In genomic region chr14:58395565-58395814, GRCh38 we compare ENCODE assay signal across 8 cellular contexts. TPM values are rescaled to one million over a fixed set of nuclear protein-coding genes. Genes with fewer than 3 reads are reported as not detected.
DNase-seq lines count a peak whose midpoint lies in the region; ATAC-seq and TF ChIP-seq lines count a peak whose summit lies in the region.

No MANE protein-coding gene starts in this region.

- no peak for TF ChIP-seq CTCF in right atrium auricular region (IDR thresholded peaks at IDR 0.05)
- TF ChIP-seq CTCF in mammary epithelial cell (conservative IDR thresholded peaks at IDR 0.05 in 1 of 2, IDR thresholded peaks at IDR 0.05 in 1 of 2; ENCODE audit: extremely low read depth in 1 of 2, insufficient read depth in 1 of 2, low read depth in 1 of 2, low read length in 2 of 2): no peak
- TF ChIP-seq CTCF in mucosa of descending colon (IDR thresholded peaks at IDR 0.05): no peak

- BruUV-seq in mammary epithelial cell (replicated peaks; lab: Mats Ljungman, UMichigan): no TSS peak

- no peaks in the 10 kb centered on the region for H3K36me3 ChIP-seq in right atrium auricular region
- no peaks in the 10 kb centered on the region for H3K36me3 ChIP-seq in mammary epithelial cell (ENCODE audit: insufficient read depth, low read length)
- no peaks in the 10 kb centered on the region for H3K36me3 ChIP-seq in mucosa of descending colon (ENCODE audit: low read depth)
- no peaks in the 10 kb centered on the region for H3K36me3 ChIP-seq in aorta (ENCODE audit: control insufficient read depth in 1 of 2, insufficient read depth in 2 of 2, low read length in 1 of 2)

- H3K4me1 ChIP-seq in right atrium auricular region (peaks cover 0 to 10% of the 10 kb centered on the region in 2 donors), mammary epithelial cell (ENCODE audit: insufficient read depth, low read length) (peaks cover 10% of the 10 kb centered on the region), mucosa of descending colon (ENCODE audit: low read depth) (peaks cover 4% of the 10 kb centered on the region), aorta (ENCODE audit: control insufficient read depth in 1 of 2, insufficient read depth in 2 of 2, low read length in 2 of 2) (no peaks in the 10 kb centered on the region)

- peak overlapping the region; percentile 98 for H2AFZ ChIP-seq in mammary epithelial cell (ENCODE audit: low read depth, low read length)

- no peak for DNase-seq in right atrium auricular region (ENCODE audit: low spot score)
- no peak for DNase-seq in left ventricle myocardium superior
- DNase-seq in mammary epithelial cell: no peak
- no peak for DNase-seq in mucosa of descending colon
- DNase-seq in aorta: no peak
- no peak for DNase-seq in HuH-7 (ENCODE audit: low spot score)
- no peak for DNase-seq in superior temporal gyrus (ENCODE audit: extremely low spot score)

- CTCF ChIA-PET in mammary epithelial cell (lab: Charles Lee; ENCODE audit: low non-redundant PET): no interaction called here

- H4K20me1 ChIP-seq in mammary epithelial cell (ENCODE audit: insufficient read depth, low read length): no peaks in the 10 kb centered on the region

- no peaks in the 10 kb centered on the region for H3K79me2 ChIP-seq in mammary epithelial cell (ENCODE audit: insufficient read depth, low read length)

- H3K4me2 ChIP-seq in mammary epithelial cell (ENCODE audit: insufficient read depth, low read depth, low read length): peak overlapping the region; percentile 97

- H3K9ac ChIP-seq in mammary epithelial cell (ENCODE audit: insufficient read depth, low read length): no peak overlapping the region

- dilution Hi-C loops in mammary epithelial cell (cut with HindIII; ENCODE audit: low sequenced_read_pairs): no loop called here

- H3K27me3 ChIP-seq in right atrium auricular region (no peaks in the 10 kb centered on the region), mammary epithelial cell (ENCODE audit: insufficient read depth, low read length) (no peaks in the 10 kb centered on the region), aorta (ENCODE audit: control insufficient read depth in 1 of 2, insufficient read depth in 2 of 2, low read length in 1 of 2) (no peaks in the 10 kb centered on the region)

- H3K9me3 ChIP-seq in right atrium auricular region (no peaks in the 10 kb centered on the region), mammary epithelial cell (replicated peaks; ENCODE audit: insufficient read depth, low read length) (no peaks in the 10 kb centered on the region), mucosa of descending colon (no peaks in the 10 kb centered on the region), aorta (ENCODE audit: control insufficient read depth, low read length) (no peaks in the 10 kb centered on the region)

- in situ Hi-C loops in mammary epithelial cell (cut with MboI; ENCODE audit: low sequenced_read_pairs in 2 of 2): no loop called here

- ATAC-seq in left ventricle myocardium superior (no peak), mucosa of descending colon (no peak), aorta (ENCODE audit: low FRiP score) (no peak), GM19324 (IDR thresholded peaks at IDR 0.05; ENCODE audit: low FRiP score, unreplicated experiment) (no peak)

- H3K27ac ChIP-seq in right atrium auricular region (peak overlapping the region in 1 of 2 donors; percentile 41), mammary epithelial cell (ENCODE audit: insufficient read depth, low read depth, low read length) (no peak overlapping the region), aorta (ENCODE audit: low read depth in 1 of 2, low read length in 2 of 2) (no peak overlapping the region)

- 47% methylated on average over 3 of the region's 10 CpGs for WGBS in mammary epithelial cell (ENCODE audit: low coverage, missing lambda C conversion rate)
- 13 to 14% methylated on average over 10 of the region's 10 CpGs for WGBS in aorta, 2 donors

- H3K4me3 ChIP-seq in right atrium auricular region (peak overlapping the region; percentile 41 to 58), mammary epithelial cell (replicated peaks in 1 of 3; ENCODE audit: insufficient read depth in 1 of 3, low read depth in 2 of 3, low read length in 3 of 3) (peak overlapping the region in 2 of 3 experiments; percentile 3 to 61), mucosa of descending colon (peak overlapping the region; percentile 4), aorta (ENCODE audit: low read length in 2 of 2) (peak overlapping the region; percentile 29 to 48)

- intact Hi-C loops in left ventricle myocardium superior (cut with micrococcal nuclease) (no loop called here), mammary epithelial cell (cut with micrococcal nuclease) (no loop called here), mucosa of descending colon (cut with DNase I, micrococcal nuclease) (no loop called here), aorta (cut with DNase I) (loop anchor here in 1 of 2 donors (10.0 kb wide), 1 partner anchor 271 kb away; no protein-coding TSS in a partner anchor)

RNA-seq across cellular contexts. Expression of gene TOMM20L, which starts 0.2 kb away (rescaled TPM):
- total RNA-seq in right atrium auricular region (not detected), left ventricle myocardium superior (not detected), mammary epithelial cell (not detected), mucosa of descending colon (1 to 10 TPM in 1 of 3 donors, not detected in 2; 1.0 TPM), aorta (not detected)
- polyA plus RNA-seq in mammary epithelial cell (not detected), aorta (not detected)
- not detected for polyA minus RNA-seq in mammary epithelial cell

RNA-seq across cellular contexts. Expression of gene TIMM9, which starts 31.8 kb away (rescaled TPM):
- total RNA-seq in right atrium auricular region (10 to 100 TPM; 35.4 to 84.5 TPM), left ventricle myocardium superior (29.9 TPM), mammary epithelial cell (10 to 100 TPM; 39.5 to 50.8 TPM), mucosa of descending colon (10 to 100 TPM; 18.5 to 35.6 (median 22.2) TPM), aorta (10 to 100 TPM; 24.8 to 25.7 TPM)
- polyA plus RNA-seq in mammary epithelial cell (47.7 TPM), aorta (10 to 100 TPM; 36.1 to 65.0 TPM)
- polyA minus RNA-seq in mammary epithelial cell: 50.2 TPM

RNA-seq across cellular contexts. Expression of gene KIAA0586, which starts 32.0 kb away (rescaled TPM):
- 10 to 100 TPM in 1 of 2 donors, 1 to 10 TPM in 1; 8.9 to 11.9 TPM for total RNA-seq in right atrium auricular region
- 12.0 TPM for total RNA-seq in left ventricle myocardium superior
- total RNA-seq in mammary epithelial cell: 10 to 100 TPM; 14.3 to 16.2 TPM
- 10.1 TPM for polyA plus RNA-seq in mammary epithelial cell
- polyA minus RNA-seq in mammary epithelial cell: 18.4 TPM
- total RNA-seq in mucosa of descending colon: 10 to 100 TPM; 15.1 to 17.4 (median 17.4) TPM
- 10 to 100 TPM; 18.5 to 25.1 TPM for total RNA-seq in aorta
- 1 to 10 TPM; 2.8 to 8.8 TPM for polyA plus RNA-seq in aorta
